ENCODE assay signal across 15 cellular contexts in genomic region chr20:34337982-34338756, GRCh38. TPM values are rescaled to one million over a fixed set of nuclear protein-coding genes. Genes with fewer than 3 reads are reported as not detected.
A peak's percentile ranks its signal among the peaks of the same experiment; 100 is the strongest.
DNase-seq lines count a peak whose midpoint lies in the region; ATAC-seq, FAIRE-seq and TF ChIP-seq lines count a peak whose summit lies in the region.
"Had no signal": no experiment of that assay in that cellular context is flagged by ENCODE, and none has a peak within 500 bp of the region (broad histone marks: within the 10 kb centered on the region; RNA-seq: fewer than 3 reads in every experiment).

No MANE protein-coding gene starts in this region.

- no peak overlapping the region for H3K27ac ChIP-seq in kidney (ENCODE audit: low read depth in 2 of 2, low read length in 2 of 2)
- H3K27ac ChIP-seq: A549, stomach had no signal

- no peaks in the 10 kb centered on the region for H3K4me1 ChIP-seq in kidney (ENCODE audit: control insufficient read depth in 1 of 2, insufficient read depth in 1 of 2, low read depth in 1 of 2, low read length in 2 of 2)
- H3K4me1 ChIP-seq: stomach had no signal

- TF ChIP-seq CTCF in kidney (IDR thresholded peaks at IDR 0.05; ENCODE audit: borderline replicate concordance, extremely low read depth, insufficient read depth) = no peak

- intact Hi-C loops in kidney (cut with DNase I) = no loop called here

- no peaks in the 10 kb centered on the region for H3K36me3 Mint-ChIP-seq in activated T-helper 17 cell treated with anti-CD3 and anti-CD28 coated beads, Interleukin-2, amount 50 U/mL, for 72 hours (ENCODE audit: low read depth)
- H3K36me3 Mint-ChIP-seq in stimulated activated memory B cell treated with anti-CD40 and anti-IgM and Interleukin-4, amounts not matched to agents 10 μg/mL and 1 μg/mL and 100 μg/mL, for 72 hours = no peaks in the 10 kb centered on the region

- no peak overlapping the region for H3K9ac ChIP-seq in kidney (ENCODE audit: low read length in 2 of 2)

- H3K9me3 Mint-ChIP-seq in activated T-helper 17 cell treated with anti-CD3 and anti-CD28 coated beads, Interleukin-2, amount 50 U/mL, for 72 hours = no peaks in the 10 kb centered on the region
- H3K9me3 Mint-ChIP-seq in stimulated activated memory B cell treated with anti-CD40 and anti-IgM and Interleukin-4, amounts not matched to agents 10 μg/mL and 1 μg/mL and 100 μg/mL, for 72 hours = no peaks in the 10 kb centered on the region

- H3K4me3 Mint-ChIP-seq in activated T-helper 17 cell treated with anti-CD3 and anti-CD28 coated beads, Interleukin-2, amount 50 U/mL, for 72 hours = peak overlapping the region; percentile 33
- peak overlapping the region; percentile 78 for H3K4me3 Mint-ChIP-seq in stimulated activated memory B cell treated with anti-CD40 and anti-IgM and Interleukin-4, amounts not matched to agents 10 μg/mL and 1 μg/mL and 100 μg/mL, for 72 hours
- H3K4me3 Mint-ChIP-seq: activated CD4-positive, alpha-beta T cell treated with anti-CD3 and anti-CD28 coated beads for 36 hours had no signal

- no peaks in the 10 kb centered on the region for H3K36me3 ChIP-seq in kidney (ENCODE audit: control insufficient read depth in 1 of 2, insufficient read depth in 2 of 2, low read length in 2 of 2)
- H3K36me3 ChIP-seq: stomach had no signal

- no peaks in the 10 kb centered on the region for H3K4me1 Mint-ChIP-seq in activated T-helper 17 cell treated with anti-CD3 and anti-CD28 coated beads, Interleukin-2, amount 50 U/mL, for 72 hours
- peaks cover 28% of the 10 kb centered on the region for H3K4me1 Mint-ChIP-seq in stimulated activated memory B cell treated with anti-CD40 and anti-IgM and Interleukin-4, amounts not matched to agents 10 μg/mL and 1 μg/mL and 100 μg/mL, for 72 hours
- H3K4me1 Mint-ChIP-seq: activated CD4-positive, alpha-beta T cell treated with anti-CD3 and anti-CD28 coated beads for 36 hours had no signal

- H3K4me3 ChIP-seq in kidney (ENCODE audit: low read length in 2 of 2) = no peak overlapping the region
- H3K4me3 ChIP-seq: A549, smooth muscle cell, stomach had no signal

- no peak overlapping the region for H3K27ac Mint-ChIP-seq in activated T-helper 17 cell treated with anti-CD3 and anti-CD28 coated beads, Interleukin-2, amount 50 U/mL, for 72 hours
- peak overlapping the region; percentile 86 for H3K27ac Mint-ChIP-seq in stimulated activated memory B cell treated with anti-CD40 and anti-IgM and Interleukin-4, amounts not matched to agents 10 μg/mL and 1 μg/mL and 100 μg/mL, for 72 hours
- H3K27ac Mint-ChIP-seq: activated CD4-positive, alpha-beta T cell treated with anti-CD3 and anti-CD28 coated beads for 36 hours had no signal

- ATAC-seq in HG02798 (IDR thresholded peaks at IDR 0.05; ENCODE audit: poor library complexity, unreplicated experiment) = peak; percentile 68
- peak; percentile 51 for ATAC-seq in activated T-helper 17 cell treated with anti-CD3 and anti-CD28 coated beads, Interleukin-2, amount 50 U/mL, for 72 hours (replicated peaks)
- peak; percentile 86 for ATAC-seq in stimulated activated memory B cell treated with anti-CD40 and anti-IgM and Interleukin-4, amounts not matched to agents 10 μg/mL and 1 μg/mL and 100 μg/mL, for 72 hours
- no peak for ATAC-seq in GM21619 (IDR thresholded peaks at IDR 0.05; ENCODE audit: unreplicated experiment)
- ATAC-seq: A549; activated CD4-positive, alpha-beta T cell treated with anti-CD3 and anti-CD28 coated beads for 36 hours had no signal

- FAIRE-seq in kidney (lab: Jason Lieb, UNC) = no peak
- FAIRE-seq: A549 had no signal

- H3K27me3 Mint-ChIP-seq in activated T-helper 17 cell treated with anti-CD3 and anti-CD28 coated beads, Interleukin-2, amount 50 U/mL, for 72 hours = no peaks in the 10 kb centered on the region
- no peaks in the 10 kb centered on the region for H3K27me3 Mint-ChIP-seq in stimulated activated memory B cell treated with anti-CD40 and anti-IgM and Interleukin-4, amounts not matched to agents 10 μg/mL and 1 μg/mL and 100 μg/mL, for 72 hours
- H3K27me3 Mint-ChIP-seq: activated CD4-positive, alpha-beta T cell treated with anti-CD3 and anti-CD28 coated beads for 36 hours had no signal

- H3K9me3 ChIP-seq in kidney (ENCODE audit: control insufficient read depth in 1 of 2, low read length in 2 of 2) = no peaks in the 10 kb centered on the region
- H3K9me3 ChIP-seq: A549, stomach had no signal

- DNase-seq in activated gamma-delta T cell treated with Interleukin-2 at 50 U/mL for 16 hours (peak; percentile 19), activated gamma-delta T cell (lab: John Stamatoyannopoulos, UW) (no peak), NCI-H2081 (lab: John Stamatoyannopoulos, UW) (no peak), kidney (no peak)
- DNase-seq: activated CD4-positive, alpha-beta T cell treated with anti-CD3 and anti-CD28 coated beads for 36 hours; activated T-cell treated with anti-CD3 and anti-CD28 coated beads for 4 hours; posterior cingulate gyrus; RPMI8226; stomach had no signal

RNA-seq across cellular contexts. Expression of gene ITCH, which starts 24.9 kb away (rescaled TPM):
- total RNA-seq in activated T-helper 17 cell treated with anti-CD3 and anti-CD28 coated beads, Interleukin-2, amount 50 U/mL, for 72 hours = 10 to 100 TPM; 30.5 to 34.4 TPM
- total RNA-seq in kidney = 63.1 TPM
- polyA plus RNA-seq in kidney (ENCODE audit: insufficient read depth, low read depth, low replicate concordance) = 10.1 TPM

RNA-seq across cellular contexts. Expression of gene AHCY, which starts 35.0 kb away (rescaled TPM):
- total RNA-seq in activated T-helper 17 cell treated with anti-CD3 and anti-CD28 coated beads, Interleukin-2, amount 50 U/mL, for 72 hours = 100 to 1,000 TPM in 1 of 2 donors, 10 to 100 TPM in 1; 94.5 to 174 TPM
- 70.3 TPM for total RNA-seq in kidney
- 144 TPM for polyA plus RNA-seq in kidney (ENCODE audit: insufficient read depth, low read depth, low replicate concordance)
